ENCODE assay signal across 28 cellular contexts in the genomic region with DNA sequence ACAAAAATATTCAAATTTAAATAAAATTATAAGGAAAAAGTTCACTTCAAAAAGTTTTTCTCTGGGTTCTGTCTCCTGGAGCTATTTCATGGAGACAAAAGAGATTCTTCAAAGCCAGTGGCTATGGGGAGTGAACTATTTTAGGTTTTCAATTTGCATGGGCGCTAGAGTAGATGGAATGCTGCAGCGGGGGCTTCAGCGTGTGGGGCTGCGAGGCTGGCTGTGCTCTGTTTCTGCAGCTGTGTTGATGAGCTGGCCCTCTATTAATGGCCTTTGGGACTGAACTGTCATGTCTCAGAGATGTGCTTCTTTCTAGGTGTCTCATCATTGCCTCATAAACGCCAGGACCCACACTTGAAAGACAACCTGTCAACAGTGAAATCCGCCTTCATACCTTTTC.
"Had no signal": no experiment of that assay in that cellular context is flagged by ENCODE, and none has a peak within 500 bp of the region (broad histone marks: within the 10 kb centered on the region; RNA-seq: fewer than 3 reads in every experiment).

No MANE protein-coding gene starts in this region.

- H3K27me3 ChIP-seq: brain microvascular endothelial cell had no signal

- H3K36me3 Mint-ChIP-seq: activated naive CD4-positive, alpha-beta T cell treated with anti-CD3 and anti-CD28 coated beads, Interleukin-2, amount 10 ng/mL, durations not matched to agents 7 days and 5 days; activated naive CD4-positive, alpha-beta T cell treated with anti-CD3 and anti-CD28 coated beads, Interleukin-2, amount 50 U/mL, for 72 hours; activated naive CD8-positive, alpha-beta T cell treated with anti-CD3 and anti-CD28 coated beads, Interleukin-2, amount 10 ng/mL, durations not matched to agents 7 days and 5 days had no signal

- H3K4me1 Mint-ChIP-seq: activated B cell treated with CpG ODN at 0.5 μM for 24 hours; activated CD4-positive, alpha-beta memory T cell treated with anti-CD3 and anti-CD28 coated beads, Interleukin-2, amount 10 ng/mL, durations not matched to agents 7 days and 5 days; activated CD4-positive, alpha-beta T cell treated with anti-CD3 and anti-CD28 coated beads for 36 hours; activated CD4-positive, alpha-beta T cell treated with anti-CD3 and anti-CD28 coated beads, Interleukin-2, amount 10 ng/mL, durations not matched to agents 24 days and 14 days; activated naive CD4-positive, alpha-beta T cell treated with anti-CD3 and anti-CD28 coated beads, Interleukin-2, amount 10 ng/mL, durations not matched to agents 7 days and 5 days; activated naive CD8-positive, alpha-beta T cell treated with anti-CD3 and anti-CD28 coated beads, Interleukin-2, amount 10 ng/mL, durations not matched to agents 7 days and 5 days; central memory CD8-positive, alpha-beta T cell had no signal

- H3K9me3 Mint-ChIP-seq: activated B cell treated with CpG ODN at 0.5 μM for 24 hours; activated CD4-positive, alpha-beta memory T cell treated with anti-CD3 and anti-CD28 coated beads, Interleukin-2, amount 10 ng/mL, durations not matched to agents 7 days and 5 days; activated CD4-positive, alpha-beta T cell treated with anti-CD3 and anti-CD28 coated beads, Interleukin-2, amount 10 ng/mL, durations not matched to agents 24 days and 14 days; activated naive CD4-positive, alpha-beta T cell treated with anti-CD3 and anti-CD28 coated beads, Interleukin-2, amount 10 ng/mL, durations not matched to agents 7 days and 5 days; activated naive CD4-positive, alpha-beta T cell treated with anti-CD3 and anti-CD28 coated beads, Interleukin-2, amount 50 U/mL, for 72 hours; activated naive CD8-positive, alpha-beta T cell treated with anti-CD3 and anti-CD28 coated beads, Interleukin-2, amount 10 ng/mL, durations not matched to agents 7 days and 5 days; activated T-cell treated with anti-CD3 and anti-CD28 coated beads, Interleukin-2, amount 50 U/mL, for 24 hours; activated T-cell treated with anti-CD3 and anti-CD28 coated beads, Interleukin-2, amount 50 U/mL, for 72 hours; central memory CD8-positive, alpha-beta T cell; T-helper 2 cell treated with Interferon-gamma antibody and Interleukin-4, amounts not matched to agents 5 μg/mL and 100 μg/mL, for 36 hours had no signal

- H3K4me3 Mint-ChIP-seq: activated B cell treated with CpG ODN at 0.5 μM for 24 hours; activated CD4-positive, alpha-beta memory T cell treated with anti-CD3 and anti-CD28 coated beads, Interleukin-2, amount 10 ng/mL, durations not matched to agents 7 days and 5 days; activated CD4-positive, alpha-beta T cell treated with anti-CD3 and anti-CD28 coated beads for 36 hours; activated CD4-positive, alpha-beta T cell treated with anti-CD3 and anti-CD28 coated beads, Interleukin-2, amount 10 ng/mL, durations not matched to agents 24 days and 14 days; activated naive CD4-positive, alpha-beta T cell treated with anti-CD3 and anti-CD28 coated beads, Interleukin-2, amount 10 ng/mL, durations not matched to agents 7 days and 5 days; activated naive CD8-positive, alpha-beta T cell treated with anti-CD3 and anti-CD28 coated beads, Interleukin-2, amount 10 ng/mL, durations not matched to agents 7 days and 5 days; activated T-cell treated with anti-CD3 and anti-CD28 coated beads, Interleukin-2, amount 50 U/mL, for 24 hours; activated T-cell treated with anti-CD3 and anti-CD28 coated beads, Interleukin-2, amount 50 U/mL, for 72 hours; central memory CD8-positive, alpha-beta T cell; T-helper 17 cell; T-helper 2 cell treated with Interferon-gamma antibody and Interleukin-4, amounts not matched to agents 5 μg/mL and 100 μg/mL, for 36 hours had no signal

- H3K27ac ChIP-seq: brain microvascular endothelial cell, epithelial cell of prostate, WERI-Rb-1 had no signal

- ATAC-seq: activated CD4-positive, alpha-beta T cell treated with anti-CD3 and anti-CD28 coated beads for 36 hours; activated naive CD4-positive, alpha-beta T cell treated with anti-CD3 and anti-CD28 coated beads, Interleukin-2, amount 50 U/mL, for 72 hours; activated T-cell treated with anti-CD3 and anti-CD28 coated beads, Interleukin-2, amount 50 U/mL, for 72 hours; T-helper 17 cell had no signal

- H3K36me3 ChIP-seq: brain microvascular endothelial cell, WERI-Rb-1 had no signal

- H3K27ac Mint-ChIP-seq: activated B cell treated with CpG ODN at 0.5 μM for 24 hours; activated CD4-positive, alpha-beta memory T cell treated with anti-CD3 and anti-CD28 coated beads, Interleukin-2, amount 10 ng/mL, durations not matched to agents 7 days and 5 days; activated CD4-positive, alpha-beta T cell treated with anti-CD3 and anti-CD28 coated beads for 36 hours; activated CD4-positive, alpha-beta T cell treated with anti-CD3 and anti-CD28 coated beads, Interleukin-2, amount 10 ng/mL, durations not matched to agents 24 days and 14 days; activated naive CD4-positive, alpha-beta T cell treated with anti-CD3 and anti-CD28 coated beads, Interleukin-2, amount 10 ng/mL, durations not matched to agents 7 days and 5 days; activated naive CD4-positive, alpha-beta T cell treated with anti-CD3 and anti-CD28 coated beads, Interleukin-2, amount 50 U/mL, for 72 hours; activated naive CD8-positive, alpha-beta T cell treated with anti-CD3 and anti-CD28 coated beads, Interleukin-2, amount 10 ng/mL, durations not matched to agents 7 days and 5 days; activated T-cell treated with anti-CD3 and anti-CD28 coated beads, Interleukin-2, amount 50 U/mL, for 24 hours; activated T-cell treated with anti-CD3 and anti-CD28 coated beads, Interleukin-2, amount 50 U/mL, for 72 hours; T-helper 17 cell; T-helper 2 cell treated with Interferon-gamma antibody and Interleukin-4, amounts not matched to agents 5 μg/mL and 100 μg/mL, for 36 hours had no signal

- DNase-seq: activated B cell treated with CpG ODN at 0.5 μM for 24 hours; activated CD4-positive, alpha-beta memory T cell treated with anti-CD3 and anti-CD28 coated beads, Interleukin-2, amount 10 ng/mL, durations not matched to agents 7 days and 5 days; activated CD4-positive, alpha-beta T cell treated with anti-CD3 and anti-CD28 coated beads for 36 hours; activated CD4-positive, CD25-positive, alpha-beta regulatory T cell treated with anti-CD3 and anti-CD28 coated beads, Interleukin-2, amount 50 U/mL, for 72 hours; activated CD8-positive, alpha-beta memory T cell treated with anti-CD3 and anti-CD28 coated beads, Interleukin-2, amount 50 U/mL, for 48 hours; activated gamma-delta T cell; activated naive CD4-positive, alpha-beta T cell; activated naive CD4-positive, alpha-beta T cell treated with anti-CD3 and anti-CD28 coated beads, Interleukin-2, amount 10 ng/mL, durations not matched to agents 7 days and 5 days; activated naive CD8-positive, alpha-beta T cell treated with anti-CD3 and anti-CD28 coated beads, Interleukin-2, amount 10 ng/mL, durations not matched to agents 7 days and 5 days; activated T-cell treated with anti-CD3 and anti-CD28 coated beads for 4 hours; activated T-cell treated with anti-CD3 and anti-CD28 coated beads, Interleukin-2, amount 50 U/mL, for 24 hours; activated T-cell treated with anti-CD3 and anti-CD28 coated beads, Interleukin-2, amount 50 U/mL, for 72 hours; amniotic stem cell; anterior cingulate cortex; brain microvascular endothelial cell; cortex of kidney; dermis blood vessel endothelial cell; effector CD4-positive, alpha-beta T cell; foreskin fibroblast; T-helper 1 cell; T-helper 17 cell; T1000; WERI-Rb-1 had no signal

- H3K27me3 Mint-ChIP-seq: activated naive CD4-positive, alpha-beta T cell treated with anti-CD3 and anti-CD28 coated beads, Interleukin-2, amount 10 ng/mL, durations not matched to agents 7 days and 5 days had no signal
